8 cellular contexts compared by ENCODE assay signal in the genomic region with DNA sequence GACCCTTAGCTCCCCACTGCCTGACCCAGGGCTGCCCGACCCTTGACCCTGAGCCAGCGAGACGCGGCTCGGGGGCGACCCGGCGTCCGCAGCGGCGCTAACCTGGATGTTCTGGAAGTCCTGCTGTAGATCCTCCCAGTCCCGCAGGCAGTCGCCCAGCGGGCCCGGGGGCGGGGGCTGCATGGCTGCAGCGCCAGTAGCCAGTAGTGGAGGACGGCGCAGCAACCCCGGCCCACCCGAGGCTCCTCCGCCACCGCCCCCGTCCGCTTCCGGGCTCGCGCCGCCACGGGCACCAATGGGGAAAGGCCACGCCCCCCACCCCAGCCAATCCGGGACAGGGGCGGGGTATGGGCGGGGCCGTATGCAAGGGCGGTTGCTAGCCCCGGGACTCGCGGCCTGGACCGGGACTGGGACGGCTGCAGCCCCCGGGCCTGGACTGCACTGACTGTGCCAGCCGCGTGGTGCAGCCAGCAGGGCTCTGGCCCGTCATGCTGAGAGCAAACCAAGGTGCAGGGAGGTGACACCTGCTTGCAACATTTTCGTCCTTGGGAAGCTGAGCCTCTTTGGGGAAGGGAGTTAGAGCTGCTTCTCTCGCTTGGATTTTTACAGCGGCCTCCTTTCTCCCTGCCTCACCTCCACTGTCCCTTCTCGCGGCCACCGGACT. TPM values are rescaled to one million over a fixed set of nuclear protein-coding genes. Genes with fewer than 3 reads are reported as not detected.
DNase-seq lines count a peak whose midpoint lies in the region; ATAC-seq and TF ChIP-seq lines count a peak whose summit lies in the region.

A gene (minus strand): TSS at position 208 of the 664 bp plus-strand sequence. CDS start 25 bp downstream, at position 183.

- H3F3A ChIP-seq in PC-9 (ENCODE audit: insufficient read depth, low read depth): peaks cover 3% of the 10 kb centered on the region; the same call in 1 of the 2 replicates

- DNase-seq in DMS79 (lab: John Stamatoyannopoulos, UW) (peak; percentile 77), KBM-7 (peak; percentile 87), PC-9 (peak; percentile 79 to 98), erythroblast (lab: John Stamatoyannopoulos, UW) (peak; percentile 92 to 96)
- DNase-seq in activated T-cell treated with anti-CD3 and anti-CD28 coated beads, Interleukin-2, amount 50 U/mL, for 1 hour: peak; percentile 93
- peak; percentile 96 for DNase-seq in stimulated activated CD8-positive, alpha-beta memory T cell treated with anti-CD3 and anti-CD28 coated beads, Interleukin-4, amount 100 ng/mL, for 48 hours

- H3K4me1 ChIP-seq in PC-9 (replicated peaks; ENCODE audit: insufficient read depth): peaks cover 27% of the 10 kb centered on the region
- H3K4me1 ChIP-seq in mucosa of stomach (ENCODE audit: control insufficient read depth, insufficient read depth, low read length): peaks cover 17% of the 10 kb centered on the region

- H3K9ac ChIP-seq in mucosa of stomach (ENCODE audit: low read length): peak within 1 kb of the TSS; percentile 88

- H3K4me3 ChIP-seq in PC-9: peak within 1 kb of the TSS; percentile 92
- peak within 1 kb of the TSS; percentile 80 for H3K4me3 ChIP-seq in mucosa of stomach (ENCODE audit: low read length)

- H2AFZ ChIP-seq in PC-9: peak within 1 kb of the TSS; percentile 83

- H3K27me3 ChIP-seq in PC-9 (ENCODE audit: insufficient read depth, low read depth): no peaks in the 10 kb centered on the region
- no peaks in the 10 kb centered on the region for H3K27me3 ChIP-seq in mucosa of stomach (ENCODE audit: control insufficient read depth, insufficient read depth, low read length)

- 0 out of 2 replicates have a peak, but pooled peaks have one; percentile 16 for TF ChIP-seq CTCF in PC-9 (conservative IDR thresholded peaks at IDR 0.05)

- peak; percentile 92 for ATAC-seq in GM21723 (IDR thresholded peaks at IDR 0.05; ENCODE audit: unreplicated experiment)

- no TSS peak for BruUV-seq in PC-9 (replicated peaks; lab: Mats Ljungman, UMichigan)

- in situ Hi-C loops in KBM-7 (cut with MboI; ENCODE audit: low pct_unique_long_range_greater_than_20kb, low sequenced_read_pairs): no loop called here

- intact Hi-C loops in PC-9 (cut with micrococcal nuclease; ENCODE audit: unreplicated experiment): loop anchor here (5.0 kb wide), 3 partner anchors 53 to 127 kb away; a partner anchor contains a TSS

- no peaks in the 10 kb centered on the region for H3K9me2 ChIP-seq in PC-9 (ENCODE audit: insufficient read depth)

- no peaks in the 10 kb centered on the region for H4K20me1 ChIP-seq in PC-9 (ENCODE audit: insufficient read depth)

- TF ChIP-seq POLR2A in erythroblast (IDR thresholded peaks at IDR 0.05; ENCODE audit: low read length): peak; percentile 51

- H3K4me2 ChIP-seq in PC-9: peak within 1 kb of the TSS; percentile 86

- no peak within 1 kb of the TSS for H3K27ac ChIP-seq in PC-9

- POLR2A ChIA-PET in PC-9 (lab: Charles Lee; ENCODE audit: unreplicated experiment): no interaction called here

- H3K36me3 ChIP-seq in PC-9 (ENCODE audit: low read depth) (no peaks in the 10 kb centered on the region), mucosa of stomach (ENCODE audit: control insufficient read depth, insufficient read depth, low read length) (no peaks in the 10 kb centered on the region)

- CTCF ChIA-PET in PC-9 (lab: Charles Lee): no interaction called here

- H3K9me3 ChIP-seq in PC-9 (ENCODE audit: insufficient read depth, low read depth) (no peaks in the 10 kb centered on the region), mucosa of stomach (ENCODE audit: control insufficient read depth, low read length) (no peaks in the 10 kb centered on the region)

- H3K79me2 ChIP-seq in PC-9 (ENCODE audit: low read depth): 0 out of 2 replicates have a peak, but pooled peaks cover 6% of the 10 kb centered on the region

RNA-seq across cellular contexts. Expression of the gene that starts here (rescaled TPM):
- 26.9 and 27.0 TPM in 2 replicates for total RNA-seq in PC-9 (2021)
